In the genomic region with DNA sequence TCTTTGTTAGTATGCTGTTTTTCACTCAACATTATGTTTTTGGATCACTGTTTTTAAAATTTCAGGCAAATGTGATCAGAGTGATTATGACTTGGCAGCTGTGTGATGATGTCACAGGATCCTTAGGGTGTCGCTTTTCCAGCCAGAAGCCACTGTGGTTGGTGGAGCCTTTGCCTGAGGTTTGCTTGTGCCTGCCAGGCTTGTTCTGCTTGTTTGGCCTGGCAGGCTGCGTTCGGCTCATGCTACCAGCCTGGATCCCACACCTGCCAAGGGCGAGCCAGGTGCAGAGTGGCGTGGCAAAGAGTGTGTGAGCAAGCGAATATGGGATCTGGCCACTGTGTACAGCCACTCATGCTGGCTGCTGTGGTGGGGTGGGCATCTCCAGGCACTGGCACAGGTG, we compare ENCODE assay signal across 14 cellular contexts. TPM values are rescaled to one million over a fixed set of nuclear protein-coding genes. Genes with fewer than 3 reads are reported as not detected.
DNase-seq lines count a peak whose midpoint lies in the region; ATAC-seq and TF ChIP-seq lines count a peak whose summit lies in the region.
"Had no signal": no experiment of that assay in that cellular context is flagged by ENCODE, and none has a peak within 500 bp of the region (broad histone marks: within the 10 kb centered on the region; RNA-seq: fewer than 3 reads in every experiment).

No MANE protein-coding gene starts in this region.

- H3K4me3 Mint-ChIP-seq in MCF 10A (ENCODE audit: unreplicated experiment) = no peak overlapping the region
- H3K4me3 Mint-ChIP-seq: activated CD4-positive, alpha-beta memory T cell treated with anti-CD3 and anti-CD28 coated beads, Interleukin-2, amount 10 ng/mL, durations not matched to agents 7 days and 5 days; T-cell had no signal

- no peaks in the 10 kb centered on the region for H3K36me3 ChIP-seq in mucosa of descending colon (ENCODE audit: low read depth)

- POLR2A ChIA-PET in MCF 10A (lab: Yijun Ruan, JAX) = interaction anchor here (0.6 kb wide), 1 partner anchor 1710 kb away, joined by 3 read pairs; no protein-coding TSS in a partner anchor

- H3K27me3 Mint-ChIP-seq in MCF 10A (ENCODE audit: insufficient read depth, unreplicated experiment) = no peaks in the 10 kb centered on the region
- H3K27me3 Mint-ChIP-seq: activated CD4-positive, alpha-beta memory T cell treated with anti-CD3 and anti-CD28 coated beads, Interleukin-2, amount 10 ng/mL, durations not matched to agents 7 days and 5 days; T-cell had no signal

- H3K9me3 ChIP-seq in mucosa of descending colon = no peaks in the 10 kb centered on the region
- H3K9me3 ChIP-seq: tibial artery had no signal

- TF ChIP-seq CTCF in MCF 10A (IDR thresholded peaks at IDR 0.05; ENCODE audit: unreplicated experiment) = no peak
- no peak for TF ChIP-seq CTCF in VCaP (conservative IDR thresholded peaks at IDR 0.05)
- no peak for TF ChIP-seq CTCF in mucosa of descending colon (IDR thresholded peaks at IDR 0.05)

- no peaks in the 10 kb centered on the region for H3K4me1 ChIP-seq in mucosa of descending colon (ENCODE audit: low read depth)

- H3K36me3 Mint-ChIP-seq in MCF 10A (ENCODE audit: insufficient read depth, unreplicated experiment) = peaks cover 11% of the 10 kb centered on the region

- in situ Hi-C loops in T47D (cut with HindIII; ENCODE audit: low pct_unique_long_range_greater_than_20kb, low sequenced_read_pairs) = no loop called here

- no peak overlapping the region for H3K4me3 ChIP-seq in mucosa of descending colon
- H3K4me3 ChIP-seq: tibial artery had no signal

- CTCF ChIA-PET in MCF 10A (lab: Yijun Ruan, JAX) = interaction anchor here (0.5 to 0.7 kb wide), 3 partner anchors 327 to 890 kb away, joined by 3 read pairs; no protein-coding TSS in a partner anchor

- BruUV-seq in MCF 10A (replicated peaks; lab: Mats Ljungman, UMichigan) = no TSS peak

- peaks cover 6% of the 10 kb centered on the region for H3K4me1 Mint-ChIP-seq in MCF 10A (ENCODE audit: insufficient read depth, unreplicated experiment)

- intact Hi-C loops in MCF 10A (cut with micrococcal nuclease) (no loop called here), mucosa of descending colon (cut with DNase I, micrococcal nuclease) (no loop called here), Right ventricle myocardium inferior (cut with DNase I) (no loop called here)

- DNase-seq in T47D (ENCODE audit: low read depth in 1 of 2, low spot score in 1 of 2) (peak; percentile 49 to 96), MCF 10A (ENCODE audit: unreplicated experiment) (no peak), mucosa of descending colon (peak in 1 of 3 donors; percentile 33), H4 (ENCODE audit: low spot score) (no peak), globus pallidus (ENCODE audit: low spot score) (no peak), Right ventricle myocardium inferior (ENCODE audit: missing footprints) (no peak)
- DNase-seq: activated CD4-positive, alpha-beta memory T cell treated with anti-CD3 and anti-CD28 coated beads, Interleukin-2, amount 10 ng/mL, durations not matched to agents 7 days and 5 days; activated naive CD4-positive, alpha-beta T cell treated with Interleukin-2 at 50 U/mL for 16 hours; central memory CD4-positive, alpha-beta T cell; KG1; tibial artery had no signal

- no peak overlapping the region for H3K27ac Mint-ChIP-seq in MCF 10A (ENCODE audit: low read depth, unreplicated experiment)
- H3K27ac Mint-ChIP-seq: activated CD4-positive, alpha-beta memory T cell treated with anti-CD3 and anti-CD28 coated beads, Interleukin-2, amount 10 ng/mL, durations not matched to agents 7 days and 5 days; T-cell had no signal

- peak; percentile 70 for ATAC-seq in mucosa of descending colon
- ATAC-seq in Right ventricle myocardium inferior = no peak
- no peak for ATAC-seq in HG03139 (IDR thresholded peaks at IDR 0.05; ENCODE audit: unreplicated experiment)
- ATAC-seq: T-cell had no signal

- no peaks in the 10 kb centered on the region for H3K9me3 Mint-ChIP-seq in MCF 10A (ENCODE audit: unreplicated experiment)
- H3K9me3 Mint-ChIP-seq: activated CD4-positive, alpha-beta memory T cell treated with anti-CD3 and anti-CD28 coated beads, Interleukin-2, amount 10 ng/mL, durations not matched to agents 7 days and 5 days; T-cell had no signal

- peak overlapping the region; percentile 67 for H3K27ac ChIP-seq in VCaP
- H3K27ac ChIP-seq: tibial artery had no signal

RNA-seq across cellular contexts. Expression of a gene that starts 55.7 kb away (rescaled TPM):
- total RNA-seq in MCF 10A (2022) (96.6 and 98.6 TPM in 2 replicates), mucosa of descending colon (10 to 100 TPM; 13.8 to 24.0 (median 22.9) TPM), Right ventricle myocardium inferior (41.4 TPM)
- total RNA-seq in H4 (2014; rRNA removed; shearing (Covaris generic)) = 29.2 and 33.5 TPM in 2 replicates

RNA-seq across cellular contexts. Expression of a gene that starts 56.1 kb away (rescaled TPM):
- total RNA-seq in MCF 10A (2022) = 31.2 and 35.0 TPM in 2 replicates
- total RNA-seq in mucosa of descending colon = 10 to 100 TPM; 25.3 to 36.9 (median 33.7) TPM
- total RNA-seq in H4 (2014; rRNA removed; shearing (Covaris generic)) = 33.4 and 42.1 TPM in 2 replicates
- 28.0 TPM for total RNA-seq in Right ventricle myocardium inferior

Comparison
In these comparisons a context has a peak if more than half of its experiments do, and no peak if none do; other contexts are left out.
1. DNase-seq: peak in T47D (2 of 2); none in MCF 10A (single experiment), H4 (single experiment), globus pallidus (single experiment) and Right ventricle myocardium inferior (single experiment).